In the genomic region with DNA sequence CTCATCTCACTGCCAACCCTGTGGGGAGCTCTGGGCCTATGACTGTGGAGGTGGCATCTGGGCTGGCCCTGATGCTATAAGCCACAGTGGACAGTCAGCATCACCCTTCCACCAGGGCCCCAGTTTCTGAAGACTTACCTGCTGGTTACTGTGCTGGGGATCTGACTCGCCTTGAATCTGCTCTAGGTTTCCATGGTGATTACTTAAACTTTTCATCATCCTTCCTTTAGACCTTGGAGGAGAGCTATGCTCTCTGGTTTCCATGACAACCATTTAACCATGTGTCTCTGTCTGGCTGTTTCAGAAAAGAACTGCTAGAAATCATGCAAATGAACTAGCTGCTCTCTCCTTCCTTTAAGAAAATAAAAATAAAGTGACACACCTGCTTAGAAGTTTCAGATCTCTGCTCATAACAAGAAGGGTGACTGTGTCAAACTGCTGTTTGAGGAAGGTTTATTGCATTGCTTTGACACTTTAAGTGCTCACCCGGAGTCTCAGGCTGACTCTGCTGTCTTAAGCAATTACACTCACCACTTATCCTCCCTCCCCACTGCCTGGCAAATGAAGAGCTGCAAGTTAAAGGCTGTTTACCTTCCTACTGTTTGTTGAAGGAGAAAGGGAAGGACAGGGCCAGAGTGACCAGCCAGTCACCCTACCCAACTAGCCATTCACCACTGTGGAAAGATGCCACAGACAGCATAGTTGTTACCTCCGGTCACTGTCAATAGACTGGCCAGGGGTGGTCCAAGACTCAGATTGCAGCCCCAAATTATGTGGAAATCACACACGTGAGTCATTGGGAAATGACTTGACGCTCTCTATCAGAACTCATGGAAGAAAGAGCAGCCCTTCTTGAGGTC, we compare ENCODE assay signal across 8 cellular contexts.
DNase-seq lines count a peak whose midpoint lies in the region; ATAC-seq lines count a peak whose summit lies in the region.

No MANE protein-coding gene starts in this region.

- ATAC-seq in HG03025 (IDR thresholded peaks at IDR 0.05; ENCODE audit: low FRiP score, unreplicated experiment) = peak; percentile 97

- peak; percentile 62 for DNase-seq in stimulated activated CD4-positive, alpha-beta T cell treated with anti-CD3 and anti-CD28 coated beads, Interleukin-15, amount 100 ng/mL, for 24 hours
- DNase-seq in stimulated activated CD4-positive, alpha-beta T cell treated with anti-CD3 and anti-CD28 coated beads, Interleukin-12 subunit alpha, Interleukin-12 subunit beta, amount 100 ng/mL, for 4 hours = no peak
- peak; percentile 41 to 52 for DNase-seq in activated CD4-positive, alpha-beta T cell treated with anti-CD3 and anti-CD28 coated beads, Interleukin-2, amount 50 U/mL, for 48 hours
- DNase-seq in middle frontal gyrus (ENCODE audit: extremely low spot score, low spot score) (peak; percentile 67), NCI-H146 treated with DMSO at 0.1 percent for 48 hours (lab: John Stamatoyannopoulos, UW; ENCODE audit: unreplicated experiment) (no peak), H4 (ENCODE audit: low spot score) (no peak), NCI-H1092 treated with DMSO at 0.1 percent for 48 hours (lab: John Stamatoyannopoulos, UW) (no peak)

Comparison
In these comparisons a context has a peak if more than half of its experiments do, and no peak if none do; other contexts are left out.
1. DNase-seq: peak in stimulated activated CD4-positive, alpha-beta T cell treated with anti-CD3 and anti-CD28 coated beads, Interleukin-15, amount 100 ng/mL, for 24 hours (single experiment), activated CD4-positive, alpha-beta T cell treated with anti-CD3 and anti-CD28 coated beads, Interleukin-2, amount 50 U/mL, for 48 hours (2 of 2) and middle frontal gyrus (single experiment); none in stimulated activated CD4-positive, alpha-beta T cell treated with anti-CD3 and anti-CD28 coated beads, Interleukin-12 subunit alpha, Interleukin-12 subunit beta, amount 100 ng/mL, for 4 hours (single experiment), NCI-H146 treated with DMSO at 0.1 percent for 48 hours (single experiment), H4 (single experiment) and NCI-H1092 treated with DMSO at 0.1 percent for 48 hours (single experiment).